Comparison of ENCODE assay signal across 1 cellular context in genomic region chr5:160466889-160467554, GRCh38.
A peak's percentile ranks its signal among the peaks of the same experiment; 100 is the strongest.
TF ChIP-seq lines count a peak whose summit lies in the region.

No MANE protein-coding gene starts in this region.

TF ChIP-seq in HepG2, 621 proteins besides CTCF, POLR2A, EP300 and RAD21 (continues in another document):
- TF ChIP-seq ZBTB8A (CRISPR knock-in tag; IDR thresholded peaks at IDR 0.05; ENCODE audit: borderline replicate concordance, low read depth) (no peak), GMEB1 (CRISPR knock-in tag; IDR thresholded peaks at IDR 0.05; ENCODE audit: borderline replicate concordance) (no peak), ZNF12 (CRISPR knock-in tag; IDR thresholded peaks at IDR 0.05) (no peak), ZNF317 (CRISPR knock-in tag; IDR thresholded peaks at IDR 0.05) (no peak), PRDM15 (CRISPR knock-in tag; IDR thresholded peaks at IDR 0.05) (no peak), HNRNPL (IDR thresholded peaks at IDR 0.05; ENCODE audit: low read depth, low read length) (no peak), SOX13 (IDR thresholded peaks at IDR 0.05) (no peak), SOX13 (CRISPR knock-in tag; conservative IDR thresholded peaks at IDR 0.05 in 1 of 2, IDR thresholded peaks at IDR 0.05 in 1 of 2) (peak in 1 of 2 experiments; percentile 94; a peak in 2 of 4 replicates), ZNF550 (CRISPR knock-in tag; IDR thresholded peaks at IDR 0.05; ENCODE audit: borderline replicate concordance) (no peak), ZNF207 (IDR thresholded peaks at IDR 0.05; ENCODE audit: borderline replicate concordance) (no peak), ARID5B (CRISPR knock-in tag; IDR thresholded peaks at IDR 0.05) (peak; percentile 83; the same call in 1 of the 2 replicates), CREB1 (IDR thresholded peaks at IDR 0.05) (no peak), CREB1 (CRISPR knock-in tag; IDR thresholded peaks at IDR 0.05) (0 out of 2 replicates have a peak, but pooled peaks have one; percentile 32), ZBTB14 (CRISPR knock-in tag; IDR thresholded peaks at IDR 0.05) (no peak), KLF16 (CRISPR knock-in tag; IDR thresholded peaks at IDR 0.05) (no peak), ZBTB10 (CRISPR knock-in tag; IDR thresholded peaks at IDR 0.05; ENCODE audit: borderline replicate concordance) (no peak), ZBTB25 (CRISPR knock-in tag; IDR thresholded peaks at IDR 0.05) (no peak), ZNF292 (CRISPR knock-in tag; IDR thresholded peaks at IDR 0.05; ENCODE audit: borderline replicate concordance, low read depth) (no peak), ZSCAN21 (CRISPR knock-in tag; IDR thresholded peaks at IDR 0.05; ENCODE audit: borderline replicate concordance) (peak; percentile 56; the same call in 1 of the 2 replicates), NCOA2 (CRISPR knock-in tag; IDR thresholded peaks at IDR 0.05) (peak; percentile 79), SETDB1 (CRISPR knock-in tag; IDR thresholded peaks at IDR 0.05; ENCODE audit: borderline replicate concordance) (no peak), HOXA7 (CRISPR knock-in tag; IDR thresholded peaks at IDR 0.05) (no peak), ZNF101 (CRISPR knock-in tag; IDR thresholded peaks at IDR 0.05; ENCODE audit: borderline replicate concordance, low read depth) (no peak), ZNF335 (CRISPR knock-in tag; IDR thresholded peaks at IDR 0.05) (no peak), ZSCAN29 (CRISPR knock-in tag; conservative IDR thresholded peaks at IDR 0.05) (no peak), ZSCAN22 (CRISPR knock-in tag; IDR thresholded peaks at IDR 0.05) (no peak), ZNF775 (CRISPR knock-in tag; IDR thresholded peaks at IDR 0.05; ENCODE audit: borderline replicate concordance) (no peak), ZBTB2 (CRISPR knock-in tag; IDR thresholded peaks at IDR 0.05; ENCODE audit: low read depth) (no peak), ZNF781 (CRISPR knock-in tag; IDR thresholded peaks at IDR 0.05; ENCODE audit: borderline replicate concordance, not compliant biosample characterization) (no peak), WIZ (CRISPR knock-in tag; IDR thresholded peaks at IDR 0.05) (no peak), CAMTA2 (CRISPR knock-in tag; IDR thresholded peaks at IDR 0.05; ENCODE audit: borderline replicate concordance) (no peak), YEATS2 (CRISPR knock-in tag; IDR thresholded peaks at IDR 0.05; ENCODE audit: borderline replicate concordance) (no peak), PITX1 (CRISPR knock-in tag; IDR thresholded peaks at IDR 0.05) (no peak), ZNF710 (CRISPR knock-in tag; IDR thresholded peaks at IDR 0.05; ENCODE audit: borderline replicate concordance) (peak; percentile 9; the same call in 1 of the 2 replicates), ZNF704 (CRISPR knock-in tag; IDR thresholded peaks at IDR 0.05; ENCODE audit: borderline replicate concordance) (no peak), DDIT3 (CRISPR knock-in tag; IDR thresholded peaks at IDR 0.05) (no peak), ZNF761 (CRISPR knock-in tag; conservative IDR thresholded peaks at IDR 0.05) (no peak), ZSCAN12 (CRISPR knock-in tag; IDR thresholded peaks at IDR 0.05) (no peak), SMAD1 (CRISPR knock-in tag; IDR thresholded peaks at IDR 0.05; ENCODE audit: borderline replicate concordance, low read depth) (no peak)
